20 cellular contexts compared by ENCODE assay signal in the genomic region with DNA sequence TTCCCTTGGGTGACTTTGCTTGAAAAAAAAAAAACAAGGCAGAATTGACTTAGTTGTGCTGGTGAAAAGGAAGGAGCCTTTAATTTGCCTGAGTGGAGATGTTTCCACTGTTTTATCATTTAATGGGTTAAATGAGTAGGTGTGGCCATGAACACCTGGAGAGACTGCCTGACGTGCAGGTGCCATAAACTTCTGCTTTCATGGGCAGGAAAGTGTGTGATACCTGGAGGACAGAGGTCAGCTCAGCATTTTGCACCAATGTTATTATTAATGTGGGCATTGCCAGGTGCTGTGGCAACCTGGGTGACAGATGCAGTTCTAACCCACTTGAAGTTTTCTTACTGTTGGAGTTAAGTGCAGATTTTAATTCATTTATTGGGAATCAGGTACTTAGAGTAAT.
A peak's percentile ranks its signal among the peaks of the same experiment; 100 is the strongest.
DNase-seq lines count a peak whose midpoint lies in the region; ATAC-seq lines count a peak whose summit lies in the region.
"Had no signal": no experiment of that assay in that cellular context is flagged by ENCODE, and none has a peak within 500 bp of the region (broad histone marks: within the 10 kb centered on the region; RNA-seq: fewer than 3 reads in every experiment).

No MANE protein-coding gene starts in this region.

- no peaks in the 10 kb centered on the region for H3K27me3 Mint-ChIP-seq in memory B cell
- peaks cover 0 to 2% (median 0%) of the 10 kb centered on the region in 3 donors for H3K27me3 Mint-ChIP-seq in immature natural killer cell (ENCODE audit: low read depth in 3 of 3)

- H3K4me3 Mint-ChIP-seq in memory B cell (no peak overlapping the region), immature natural killer cell (no peak overlapping the region)
- H3K4me3 Mint-ChIP-seq: activated naive CD4-positive, alpha-beta T cell treated with anti-CD3 and anti-CD28 coated beads for 36 hours; neural crest cell had no signal

- H3K9me3 Mint-ChIP-seq in memory B cell (no peaks in the 10 kb centered on the region), immature natural killer cell (no peaks in the 10 kb centered on the region)
- H3K9me3 Mint-ChIP-seq: activated naive CD4-positive, alpha-beta T cell treated with anti-CD3 and anti-CD28 coated beads for 36 hours; neural crest cell had no signal

- H3K4me1 Mint-ChIP-seq in memory B cell (peaks cover 9% of the 10 kb centered on the region), immature natural killer cell (no peaks in the 10 kb centered on the region)

- H3K27ac Mint-ChIP-seq in memory B cell, result no peak overlapping the region
- H3K27ac Mint-ChIP-seq in immature natural killer cell, result no peak overlapping the region

- H3K36me3 Mint-ChIP-seq in memory B cell (peaks cover 7% of the 10 kb centered on the region), immature natural killer cell (peaks cover 0 to 6% (median 0%) of the 10 kb centered on the region in 3 donors)

- DNase-seq in COLO668 (lab: John Stamatoyannopoulos, UW; ENCODE audit: unreplicated experiment) (peak; percentile 27), DMS53 (lab: John Stamatoyannopoulos, UW) (peak; percentile 86), NCI-H748 (lab: John Stamatoyannopoulos, UW; ENCODE audit: unreplicated experiment) (peak; percentile 82), memory B cell (ENCODE audit: low spot score in 2 of 2) (no peak), immature natural killer cell (no peak), epidermal melanocyte (ENCODE audit: insufficient read length, low spot score) (no peak), UCSD-AML1 (lab: John Stamatoyannopoulos, UW; ENCODE audit: unreplicated experiment) (no peak)
- DNase-seq: activated CD8-positive, alpha-beta memory T cell treated with anti-CD3 and anti-CD28 coated beads for 24 hours; activated naive CD4-positive, alpha-beta T cell treated with anti-CD3 and anti-CD28 coated beads for 36 hours; activated T-cell treated with anti-CD3 and anti-CD28 coated beads, Interleukin-2, amount 50 U/mL, for 48 hours; AML-193; caudate nucleus; KBM-7; MV-4-11; NK-92 treated with Interleukin-12 subunit alpha and Interleukin-12 subunit beta, amount 100 ng/mL, for 24 hours; SK-N-SH; stimulated activated naive CD8-positive, alpha-beta T cell treated with anti-CD3 and anti-CD28 coated beads, Interleukin-15, Interleukin-2, amounts not matched to agents 100 U/mL and 50 U/mL, for 24 hours; T-helper 9 cell had no signal

- peak; percentile 50 for ATAC-seq in memory B cell (ENCODE audit: low read depth)
- ATAC-seq: Panc1 had no signal

Comparison
In these comparisons a context has a peak if more than half of its experiments do, and no peak if none do; other contexts are left out.
1. DNase-seq: peak in COLO668 (single experiment), DMS53 (single experiment) and NCI-H748 (single experiment); none in memory B cell (0 of 2), immature natural killer cell (0 of 3), epidermal melanocyte (single experiment) and UCSD-AML1 (single experiment).